Comparison of ENCODE assay signal across 8 cellular contexts in the genomic region with DNA sequence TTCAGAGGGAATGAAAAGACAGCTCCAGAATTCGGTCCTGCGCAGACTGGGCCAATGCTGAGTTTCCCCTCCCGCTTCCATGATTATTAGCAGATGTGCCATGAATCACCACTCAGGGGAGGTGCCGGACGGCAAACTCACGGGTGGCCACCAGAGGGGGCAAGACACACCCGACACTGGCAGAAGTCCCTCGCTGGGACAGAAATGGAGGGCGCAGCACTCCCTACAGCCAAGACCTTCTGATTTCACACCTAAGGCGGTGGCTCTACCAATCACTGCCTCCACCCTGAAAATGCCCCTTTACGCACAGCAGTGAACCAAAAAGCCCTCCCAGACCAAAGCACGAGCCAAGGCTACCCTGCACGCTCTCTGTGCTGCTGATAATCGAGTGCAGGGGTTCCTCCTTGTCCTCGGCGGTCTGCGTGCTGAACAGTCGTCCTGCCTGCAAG. TPM values are rescaled to one million over a fixed set of nuclear protein-coding genes. Genes with fewer than 3 reads are reported as not detected.
DNase-seq lines count a peak whose midpoint lies in the region; ATAC-seq lines count a peak whose summit lies in the region.

No MANE protein-coding gene starts in this region.

- H3K36me3 Mint-ChIP-seq in central memory CD8-positive, alpha-beta T cell (ENCODE audit: insufficient read depth) = peaks cover 6% of the 10 kb centered on the region

- ATAC-seq in HG02885 (IDR thresholded peaks at IDR 0.05; ENCODE audit: poor library complexity, unreplicated experiment) (peak; percentile 54), GM18858 (IDR thresholded peaks at IDR 0.05; ENCODE audit: unreplicated experiment) (no peak)
- ATAC-seq in central memory CD8-positive, alpha-beta T cell (replicated peaks; ENCODE audit: extremely low read depth, poor library complexity, severe bottlenecking) = peak; percentile 82

- no peak overlapping the region for H3K27ac Mint-ChIP-seq in central memory CD8-positive, alpha-beta T cell (ENCODE audit: low read depth)

- DNase-seq in Daoy (ENCODE audit: low read depth) = peak; percentile 91
- peak; percentile 59 for DNase-seq in NCI-H345 (lab: John Stamatoyannopoulos, UW)
- DNase-seq in activated CD4-positive, alpha-beta T cell treated with anti-CD3 and anti-CD28 coated beads for 24 hours (ENCODE audit: low read depth in 2 of 2) = peak; percentile 64 to 73
- peak; percentile 75 to 77 for DNase-seq in central memory CD8-positive, alpha-beta T cell (ENCODE audit: low spot score in 2 of 2)
- DNase-seq in kidney glomerular epithelial cell (lab: John Stamatoyannopoulos, UW) = peak; percentile 78
- peak; percentile 75 to 76 for DNase-seq in stimulated activated CD4-positive, alpha-beta T cell treated with anti-CD3 and anti-CD28 coated beads, Interleukin-15, amount 100 ng/mL, for 1 hour (ENCODE audit: low read depth in 1 of 2, low spot score in 1 of 2)

- peak overlapping the region; percentile 56 for H3K4me3 Mint-ChIP-seq in central memory CD8-positive, alpha-beta T cell

- no peaks in the 10 kb centered on the region for H3K9me3 Mint-ChIP-seq in central memory CD8-positive, alpha-beta T cell

- peaks cover 9% of the 10 kb centered on the region for H3K4me1 Mint-ChIP-seq in central memory CD8-positive, alpha-beta T cell

- no peaks in the 10 kb centered on the region for H3K27me3 Mint-ChIP-seq in central memory CD8-positive, alpha-beta T cell

RNA-seq across cellular contexts. Expression of gene TRAP1, which starts 26.8 kb away (rescaled TPM):
- total RNA-seq in Daoy (2014; rRNA removed; shearing (Covaris generic)) = 72.8 and 76.9 TPM in 2 replicates

RNA-seq across cellular contexts. Expression of gene DNASE1, which starts 36.0 kb away (rescaled TPM):
- total RNA-seq in Daoy (2014; rRNA removed; shearing (Covaris generic)) = 2.8 and 3.2 TPM in 2 replicates
